Comparison of ENCODE assay signal across 21 cellular contexts in genomic region chr1:84907095-84907827, GRCh38. TPM values are rescaled to one million over a fixed set of nuclear protein-coding genes. Genes with fewer than 3 reads are reported as not detected.
A peak's percentile ranks its signal among the peaks of the same experiment; 100 is the strongest.
DNase-seq lines count a peak whose midpoint lies in the region; ATAC-seq and TF ChIP-seq lines count a peak whose summit lies in the region.
"Had no signal": no experiment of that assay in that cellular context is flagged by ENCODE, and none has a peak within 500 bp of the region (broad histone marks: within the 10 kb centered on the region; RNA-seq: fewer than 3 reads in every experiment).

No MANE protein-coding gene starts in this region.

- BruUV-seq in mammary epithelial cell (replicated peaks; lab: Mats Ljungman, UMichigan) (no TSS peak), MCF 10A (replicated peaks; lab: Mats Ljungman, UMichigan) (no TSS peak)

- no peak overlapping the region for H3K4me3 Mint-ChIP-seq in MCF 10A (ENCODE audit: unreplicated experiment)
- no peak overlapping the region for H3K4me3 Mint-ChIP-seq in stimulated activated naive CD8-positive, alpha-beta T cell treated with anti-CD3 and anti-CD28 coated beads, Interleukin-15, Interleukin-2, amounts not matched to agents 100 ng/mL and 50 ng/mL, for 24 hours
- no peak overlapping the region for H3K4me3 Mint-ChIP-seq in activated T-cell treated with anti-CD3 and anti-CD28 coated beads, Interleukin-2, amount 50 U/mL, for 72 hours
- H3K4me3 Mint-ChIP-seq: activated CD4-positive, alpha-beta memory T cell treated with anti-CD3 and anti-CD28 coated beads, Interleukin-2, amount 10 ng/mL, durations not matched to agents 7 days and 5 days; activated T-helper 1 cell treated with anti-CD3 and anti-CD28 coated beads, Interleukin-12 subunit alpha, Interleukin-12 subunit beta, Interleukin-2, Interleukin-4 antibody, amounts not matched to agents 30 ng/mL and 10 ng/mL and 1 ng/mL, durations not matched to agents 14 hours and 24 hours and 36 hours; CD8-positive, alpha-beta T cell; memory B cell had no signal

- no peak overlapping the region for H3K27ac ChIP-seq in mammary epithelial cell (ENCODE audit: insufficient read depth, low read depth, low read length)
- H3K27ac ChIP-seq: A549, ascending aorta, SJSA1, thyroid gland had no signal

- no peaks in the 10 kb centered on the region for H4K20me1 ChIP-seq in mammary epithelial cell (ENCODE audit: insufficient read depth, low read length)

- WGBS in mammary epithelial cell (ENCODE audit: low coverage, missing lambda C conversion rate), result 44% methylated on average over 5 of the region's 6 CpGs

- no peaks in the 10 kb centered on the region for H3K36me3 Mint-ChIP-seq in MCF 10A (ENCODE audit: insufficient read depth, unreplicated experiment)
- no peaks in the 10 kb centered on the region for H3K36me3 Mint-ChIP-seq in stimulated activated naive CD8-positive, alpha-beta T cell treated with anti-CD3 and anti-CD28 coated beads, Interleukin-15, Interleukin-2, amounts not matched to agents 100 ng/mL and 50 ng/mL, for 24 hours (ENCODE audit: low read depth)
- peaks cover under 1 to 2% of the 10 kb centered on the region in 2 donors for H3K36me3 Mint-ChIP-seq in activated T-cell treated with anti-CD3 and anti-CD28 coated beads, Interleukin-2, amount 50 U/mL, for 72 hours (ENCODE audit: insufficient read depth in 2 of 2)
- H3K36me3 Mint-ChIP-seq: CD8-positive, alpha-beta T cell had no signal

- peaks cover 5% of the 10 kb centered on the region for H3K9me3 ChIP-seq in mammary epithelial cell (replicated peaks; ENCODE audit: insufficient read depth, low read length)
- H3K9me3 ChIP-seq: A549, ascending aorta, SJSA1, thyroid gland had no signal

- H2AFZ ChIP-seq in mammary epithelial cell (ENCODE audit: low read depth, low read length), result peak overlapping the region; percentile 64

- no peak overlapping the region for H3K27ac Mint-ChIP-seq in MCF 10A (ENCODE audit: low read depth, unreplicated experiment)
- H3K27ac Mint-ChIP-seq in stimulated activated naive CD8-positive, alpha-beta T cell treated with anti-CD3 and anti-CD28 coated beads, Interleukin-15, Interleukin-2, amounts not matched to agents 100 ng/mL and 50 ng/mL, for 24 hours, result peak overlapping the region; percentile 17
- no peak overlapping the region for H3K27ac Mint-ChIP-seq in activated T-cell treated with anti-CD3 and anti-CD28 coated beads, Interleukin-2, amount 50 U/mL, for 72 hours
- H3K27ac Mint-ChIP-seq: activated CD4-positive, alpha-beta memory T cell treated with anti-CD3 and anti-CD28 coated beads, Interleukin-2, amount 10 ng/mL, durations not matched to agents 7 days and 5 days; activated T-helper 1 cell treated with anti-CD3 and anti-CD28 coated beads, Interleukin-12 subunit alpha, Interleukin-12 subunit beta, Interleukin-2, Interleukin-4 antibody, amounts not matched to agents 30 ng/mL and 10 ng/mL and 1 ng/mL, durations not matched to agents 14 hours and 24 hours and 36 hours; CD8-positive, alpha-beta T cell; memory B cell had no signal

- H3K79me2 ChIP-seq in mammary epithelial cell (ENCODE audit: insufficient read depth, low read length), result no peaks in the 10 kb centered on the region

- CTCF ChIA-PET in mammary epithelial cell (lab: Charles Lee; ENCODE audit: low non-redundant PET) (no interaction called here), MCF 10A (lab: Yijun Ruan, JAX) (interaction anchor here (0.5 kb wide), 1 partner anchor 149 kb away, joined by 4 read pairs; no protein-coding TSS in a partner anchor)

- TF ChIP-seq CTCF in mammary epithelial cell (conservative IDR thresholded peaks at IDR 0.05 in 1 of 2, IDR thresholded peaks at IDR 0.05 in 1 of 2; ENCODE audit: extremely low read depth in 1 of 2, insufficient read depth in 1 of 2, low read depth in 1 of 2, low read length in 2 of 2) (no peak), MCF 10A (IDR thresholded peaks at IDR 0.05; ENCODE audit: unreplicated experiment) (no peak), fibroblast of villous mesenchyme (IDR thresholded peaks at IDR 0.05; ENCODE audit: insufficient read depth, low read depth, low read length) (no peak)

- H3K4me3 ChIP-seq in mammary epithelial cell (replicated peaks in 1 of 3; ENCODE audit: insufficient read depth in 1 of 3, low read depth in 2 of 3, low read length in 3 of 3) (no peak overlapping the region), fibroblast of villous mesenchyme (ENCODE audit: low read depth, low read length) (no peak overlapping the region)
- H3K4me3 ChIP-seq: A549, ascending aorta, SJSA1, thyroid gland had no signal

- H3K27me3 Mint-ChIP-seq in MCF 10A (ENCODE audit: insufficient read depth, unreplicated experiment), result no peaks in the 10 kb centered on the region
- no peaks in the 10 kb centered on the region for H3K27me3 Mint-ChIP-seq in stimulated activated naive CD8-positive, alpha-beta T cell treated with anti-CD3 and anti-CD28 coated beads, Interleukin-15, Interleukin-2, amounts not matched to agents 100 ng/mL and 50 ng/mL, for 24 hours
- H3K27me3 Mint-ChIP-seq in activated T-cell treated with anti-CD3 and anti-CD28 coated beads, Interleukin-2, amount 50 U/mL, for 72 hours (ENCODE audit: low read depth), result no peaks in the 10 kb centered on the region

- H3K4me1 ChIP-seq in mammary epithelial cell (ENCODE audit: insufficient read depth, low read length), result peaks cover 10% of the 10 kb centered on the region
- H3K4me1 ChIP-seq: A549, ascending aorta, SJSA1, thyroid gland had no signal

- DNase-seq in mammary epithelial cell (peak; percentile 93), MCF 10A (ENCODE audit: unreplicated experiment) (no peak), T1000 (lab: John Stamatoyannopoulos, UW) (peak; percentile 7), fibroblast of villous mesenchyme (ENCODE audit: low read depth) (peak; percentile 2)
- no peak for DNase-seq in activated T-cell treated with anti-CD3 and anti-CD28 coated beads, Interleukin-2, amount 50 U/mL, for 72 hours
- DNase-seq: activated CD4-positive, alpha-beta memory T cell treated with anti-CD3 and anti-CD28 coated beads, Interleukin-2, amount 10 ng/mL, durations not matched to agents 7 days and 5 days; CD8-positive, alpha-beta T cell; cortex of kidney; NCI-H1092; right cardiac atrium; stimulated activated CD4-positive, alpha-beta T cell treated with anti-CD3 and anti-CD28 coated beads, Interleukin-2, amount 100 ng/mL, for 48 hours; thyroid gland had no signal

- H3K4me2 ChIP-seq in mammary epithelial cell (ENCODE audit: insufficient read depth, low read depth, low read length), result peak overlapping the region; percentile 10
- H3K4me2 ChIP-seq: A549 had no signal

- POLR2A ChIA-PET in MCF 10A (lab: Yijun Ruan, JAX), result no interaction called here

- no peak overlapping the region for H3K9ac ChIP-seq in mammary epithelial cell (ENCODE audit: insufficient read depth, low read length)

- H3K27me3 ChIP-seq in mammary epithelial cell (ENCODE audit: insufficient read depth, low read length), result no peaks in the 10 kb centered on the region
- H3K27me3 ChIP-seq: ascending aorta, thyroid gland had no signal

- H3K4me1 Mint-ChIP-seq in MCF 10A (ENCODE audit: insufficient read depth, unreplicated experiment), result peaks cover 6% of the 10 kb centered on the region
- H3K4me1 Mint-ChIP-seq in stimulated activated naive CD8-positive, alpha-beta T cell treated with anti-CD3 and anti-CD28 coated beads, Interleukin-15, Interleukin-2, amounts not matched to agents 100 ng/mL and 50 ng/mL, for 24 hours (ENCODE audit: low read depth), result peaks cover 21% of the 10 kb centered on the region
- peaks cover 6% of the 10 kb centered on the region for H3K4me1 Mint-ChIP-seq in activated T-cell treated with anti-CD3 and anti-CD28 coated beads, Interleukin-2, amount 50 U/mL, for 72 hours (ENCODE audit: low read depth)
- H3K4me1 Mint-ChIP-seq: activated CD4-positive, alpha-beta memory T cell treated with anti-CD3 and anti-CD28 coated beads, Interleukin-2, amount 10 ng/mL, durations not matched to agents 7 days and 5 days; memory B cell had no signal

- no peaks in the 10 kb centered on the region for H3K36me3 ChIP-seq in mammary epithelial cell (ENCODE audit: insufficient read depth, low read length)
- H3K36me3 ChIP-seq: ascending aorta, SJSA1, thyroid gland had no signal

- no peak for ATAC-seq in activated T-cell treated with anti-CD3 and anti-CD28 coated beads, Interleukin-2, amount 50 U/mL, for 72 hours (replicated peaks in 1 of 2)
- ATAC-seq in HG02798 (IDR thresholded peaks at IDR 0.05; ENCODE audit: poor library complexity, unreplicated experiment) (no peak), HG02981 (IDR thresholded peaks at IDR 0.05; ENCODE audit: unreplicated experiment) (no peak)
- ATAC-seq: A549; CD8-positive, alpha-beta T cell; right cardiac atrium had no signal

- dilution Hi-C loops in mammary epithelial cell (cut with HindIII; ENCODE audit: low sequenced_read_pairs), result no loop called here

- intact Hi-C loops in mammary epithelial cell (cut with micrococcal nuclease) (no loop called here), MCF 10A (cut with micrococcal nuclease) (no loop called here)

- H3K9me3 Mint-ChIP-seq in MCF 10A (ENCODE audit: unreplicated experiment), result peaks cover 4% of the 10 kb centered on the region
- H3K9me3 Mint-ChIP-seq in stimulated activated naive CD8-positive, alpha-beta T cell treated with anti-CD3 and anti-CD28 coated beads, Interleukin-15, Interleukin-2, amounts not matched to agents 100 ng/mL and 50 ng/mL, for 24 hours, result peaks cover 3% of the 10 kb centered on the region
- peaks cover 0 to 1% of the 10 kb centered on the region in 2 donors for H3K9me3 Mint-ChIP-seq in activated T-cell treated with anti-CD3 and anti-CD28 coated beads, Interleukin-2, amount 50 U/mL, for 72 hours

- in situ Hi-C loops in mammary epithelial cell (cut with MboI; ENCODE audit: low sequenced_read_pairs in 2 of 2), result no loop called here

RNA-seq across cellular contexts. Expression of gene LPAR3, which starts 14.3 kb away (rescaled TPM):
- total RNA-seq in mammary epithelial cell, result 10 to 100 TPM; 14.3 to 17.2 TPM
- 32.7 TPM for polyA plus RNA-seq in mammary epithelial cell
- polyA minus RNA-seq in mammary epithelial cell, result 66.6 TPM
- 1.0 and 1.1 TPM in 2 replicates for total RNA-seq in MCF 10A (2022)
- total RNA-seq in fibroblast of villous mesenchyme, result 1.9 and 2.6 TPM in 2 replicates
- under 1 TPM; 0.24 to 0.65 TPM for total RNA-seq in activated T-cell treated with anti-CD3 and anti-CD28 coated beads, Interleukin-2, amount 50 U/mL, for 72 hours
- total RNA-seq: ascending aorta, SJSA1 had no signal
- polyA plus RNA-seq: neural cell had no signal

Comparison
In these comparisons a context has a peak if more than half of its experiments do, and no peak if none do; other contexts are left out.
1. DNase-seq: peak in mammary epithelial cell (single experiment), T1000 (single experiment) and fibroblast of villous mesenchyme (single experiment); none in MCF 10A (single experiment) and activated T-cell treated with anti-CD3 and anti-CD28 coated beads, Interleukin-2, amount 50 U/mL, for 72 hours (0 of 2).